In the genomic region with DNA sequence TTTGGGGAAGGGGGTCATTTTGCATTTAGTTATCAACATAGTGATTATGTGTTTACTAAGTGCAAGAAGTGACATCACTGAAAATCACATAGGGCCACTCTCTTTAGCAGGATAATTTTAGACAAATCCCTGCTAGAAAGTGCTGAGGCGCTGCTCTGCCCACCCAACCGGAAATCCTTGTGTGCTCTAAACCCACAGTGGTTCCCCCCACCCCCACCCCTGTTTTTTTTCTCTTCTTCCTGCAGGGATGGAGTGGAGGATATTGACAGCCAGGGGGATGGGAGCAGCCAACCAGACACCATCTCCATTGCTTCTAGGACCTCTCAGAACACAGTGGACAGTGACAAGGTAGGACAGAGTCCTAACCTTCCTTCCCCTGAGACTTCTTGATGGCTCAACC, we compare ENCODE assay signal across 13 cellular contexts.
DNase-seq lines count a peak whose midpoint lies in the region; ATAC-seq and TF ChIP-seq lines count a peak whose summit lies in the region.
"Had no signal": no experiment of that assay in that cellular context is flagged by ENCODE, and none has a peak within 500 bp of the region (broad histone marks: within the 10 kb centered on the region; RNA-seq: fewer than 3 reads in every experiment).

No MANE protein-coding gene starts in this region.

- H3K27me3 ChIP-seq in BLaER1 = no peaks in the 10 kb centered on the region
- H3K27me3 ChIP-seq: BE2C had no signal

- H3K9ac ChIP-seq in BLaER1 = no peak overlapping the region
- H3K9ac ChIP-seq: KMS-11 had no signal

- H3K27ac ChIP-seq in BLaER1 = no peak overlapping the region
- H3K27ac ChIP-seq: KMS-11 had no signal

- no peak overlapping the region for H3K4me3 Mint-ChIP-seq in progenitor cell of endocrine pancreas (ENCODE audit: low read depth)
- H3K4me3 Mint-ChIP-seq: CD8-positive, alpha-beta memory T cell; IgD-negative memory B cell had no signal

- H3K4me3 ChIP-seq in BLaER1 = no peak overlapping the region
- H3K4me3 ChIP-seq in GM12865 (ENCODE audit: low read depth, low read length) = no peak overlapping the region

- peak overlapping the region; percentile 55 for H3K27ac Mint-ChIP-seq in progenitor cell of endocrine pancreas
- H3K27ac Mint-ChIP-seq: CD8-positive, alpha-beta memory T cell had no signal

- no peak for ATAC-seq in HG02588 (IDR thresholded peaks at IDR 0.05; ENCODE audit: unreplicated experiment)
- ATAC-seq: HCT116 had no signal

- peaks cover 5% of the 10 kb centered on the region for H3K4me1 Mint-ChIP-seq in progenitor cell of endocrine pancreas (ENCODE audit: low read depth)
- H3K4me1 Mint-ChIP-seq: IgD-negative memory B cell had no signal

- DNase-seq in GM12865 (ENCODE audit: low read depth) (peak; percentile 27), NCI-H69 (lab: John Stamatoyannopoulos, UW) (peak; percentile 5), progenitor cell of endocrine pancreas (ENCODE audit: low spot score, unreplicated experiment) (no peak), HCEC 1CT (no peak), putamen (ENCODE audit: low spot score) (no peak)
- DNase-seq: BE2C; Caco-2; CD8-positive, alpha-beta memory T cell had no signal

- H3K9me3 ChIP-seq in BLaER1 = no peaks in the 10 kb centered on the region
- H3K9me3 ChIP-seq: BE2C, Caco-2 had no signal

- H3K9me3 Mint-ChIP-seq in progenitor cell of endocrine pancreas (ENCODE audit: low read depth) = no peaks in the 10 kb centered on the region
- H3K9me3 Mint-ChIP-seq: CD8-positive, alpha-beta memory T cell; IgD-negative memory B cell had no signal

- H3K27me3 Mint-ChIP-seq in progenitor cell of endocrine pancreas = no peaks in the 10 kb centered on the region

- no peaks in the 10 kb centered on the region for H3K36me3 ChIP-seq in BLaER1

- peaks cover 40% of the 10 kb centered on the region for H3K4me1 ChIP-seq in BLaER1
- H3K4me1 ChIP-seq: BE2C had no signal

- H4K20me1 ChIP-seq in BLaER1 = no peaks in the 10 kb centered on the region

- H3K4me2 ChIP-seq in BLaER1 = peak overlapping the region; percentile 64
- H3K4me2 ChIP-seq: KMS-11 had no signal

- peaks cover 7% of the 10 kb centered on the region for H3K36me3 Mint-ChIP-seq in progenitor cell of endocrine pancreas (ENCODE audit: insufficient read depth)
- H3K36me3 Mint-ChIP-seq: CD8-positive, alpha-beta memory T cell had no signal

- no peak for TF ChIP-seq CTCF in GM12865 (IDR thresholded peaks at IDR 0.05; ENCODE audit: insufficient read depth, low read depth, low read length, missing control alignments)
- TF ChIP-seq CTCF in progenitor cell of endocrine pancreas (IDR thresholded peaks at IDR 0.05; ENCODE audit: unreplicated experiment) = no peak

Comparison
In these comparisons a context has a peak if more than half of its experiments do, and no peak if none do; other contexts are left out.
1. DNase-seq: peak in GM12865 (single experiment) and NCI-H69 (single experiment); none in progenitor cell of endocrine pancreas (single experiment), HCEC 1CT (single experiment) and putamen (single experiment).